In genomic region chr11:62840712-62841360, GRCh38 we compare ENCODE assay signal across 1 cellular context.
TF ChIP-seq lines count a peak whose summit lies in the region.
"Not testable (repeated sequence)": the region's sequence is repeated elsewhere in the genome, so short reads cannot be mapped to it uniquely, and the experiment has no call there.

No MANE protein-coding gene starts in this region.

TF ChIP-seq in HepG2, 621 proteins besides CTCF, POLR2A, EP300 and RAD21 (continued from another document):
- TF ChIP-seq FOXP1 (IDR thresholded peaks at IDR 0.05): not testable (repeated sequence)
- 0 out of 2 replicates have a peak, but pooled peaks have one; percentile 1 for TF ChIP-seq FOXP1 (CRISPR knock-in tag; IDR thresholded peaks at IDR 0.05)
